17 cellular contexts compared by ENCODE assay signal in genomic region chr17:42166196-42166763, GRCh38. TPM values are rescaled to one million over a fixed set of nuclear protein-coding genes. Genes with fewer than 3 reads are reported as not detected.
DNase-seq lines count a peak whose midpoint lies in the region; ATAC-seq, FAIRE-seq and TF ChIP-seq lines count a peak whose summit lies in the region.
"Had no signal": no experiment of that assay in that cellular context is flagged by ENCODE, and none has a peak within 500 bp of the region (broad histone marks: within the 10 kb centered on the region; RNA-seq: fewer than 3 reads in every experiment).

No MANE protein-coding gene starts in this region.

- H3K36me3 ChIP-seq in HepG2 (replicated peaks in 1 of 2; ENCODE audit: control insufficient read depth in 1 of 2, insufficient read depth in 2 of 2, low read length in 2 of 2), result no peaks in the 10 kb centered on the region
- H3K36me3 ChIP-seq in vagina, result no peaks in the 10 kb centered on the region
- H3K36me3 ChIP-seq: BLaER1 had no signal

- POLR2A ChIA-PET in HepG2 (lab: Yijun Ruan, JAX), result no interaction called here

- H3K27me3 ChIP-seq in HepG2 (ENCODE audit: control insufficient read depth in 1 of 2, insufficient read depth in 2 of 2, low read length in 2 of 2) (peaks cover 2 to 26% of the 10 kb centered on the region in 2 experiments; a peak in 4 of 5 replicates), vagina (no peaks in the 10 kb centered on the region)
- H3K27me3 ChIP-seq: BLaER1 had no signal

- no peaks in the 10 kb centered on the region for H4K20me1 ChIP-seq in HepG2 (ENCODE audit: insufficient read depth, low read length)
- H4K20me1 ChIP-seq: BLaER1 had no signal

- CTCF ChIA-PET in HepG2 (lab: Yijun Ruan, JAX; ENCODE audit: low intra/inter-chr PET ratio, low total read pairs), result no interaction called here

- H3K79me2 ChIP-seq in HepG2 (ENCODE audit: insufficient read depth, low read length), result no peaks in the 10 kb centered on the region

- no peaks in the 10 kb centered on the region for H3K9me3 ChIP-seq in HepG2 (ENCODE audit: low read length)
- H3K9me3 ChIP-seq in vagina, result no peaks in the 10 kb centered on the region
- H3K9me3 ChIP-seq: BLaER1 had no signal

- H3K27ac ChIP-seq in HepG2 (ENCODE audit: extremely low read length, insufficient read depth, low read length) (no peak overlapping the region), vagina (no peak overlapping the region)
- H3K27ac ChIP-seq: BLaER1 had no signal

- FAIRE-seq in HepG2 (lab: Jason Lieb, UNC), result no peak

- no TSS peak for BruUV-seq in HepG2 (replicated peaks; lab: Mats Ljungman, UMichigan)

- no peak for ATAC-seq in HepG2

- no peak overlapping the region for H3K4me2 ChIP-seq in HepG2 (ENCODE audit: low read depth, low read length)
- H3K4me2 ChIP-seq: BLaER1 had no signal

- intact Hi-C loops in HepG2 (cut with micrococcal nuclease; ENCODE audit: unreplicated experiment), result no loop called here
- intact Hi-C loops in vagina (cut with DNase I), result no loop called here

- TF ChIP-seq CTCF in HepG2 (CRISPR knock-in tag; IDR thresholded peaks at IDR 0.05), result no peak
- TF ChIP-seq CTCF in vagina (IDR thresholded peaks at IDR 0.05), result no peak

- H3K4me3 ChIP-seq in HepG2 (replicated peaks in 1 of 3; ENCODE audit: insufficient read depth in 1 of 3, low read depth in 2 of 3, low read length in 3 of 3) (no peak overlapping the region), vagina (no peak overlapping the region)
- H3K4me3 ChIP-seq: BLaER1 had no signal

- TF ChIP-seq EP300 in HepG2 (IDR thresholded peaks at IDR 0.05; ENCODE audit: low read depth in 2 of 2, low read length in 2 of 2), result no peak
- no peak for TF ChIP-seq EP300 in HepG2 (CRISPR knock-in tag; IDR thresholded peaks at IDR 0.05; ENCODE audit: borderline replicate concordance)

- no peak for DNase-seq in HepG2 (ENCODE audit: low spot score)
- no peak for DNase-seq in vagina (ENCODE audit: extremely low spot score in 2 of 2)
- DNase-seq: CD4-positive, alpha-beta memory T cell; GF-D8; H7; NCI-H1417; NCI-H187; NCI-H2107; NCI-H510A; NCI-H774; Right ventricle myocardium superior; SW 1271 had no signal

- H2AFZ ChIP-seq in HepG2 (ENCODE audit: low read length), result no peak overlapping the region

- WGBS in HepG2 (ENCODE audit: low lambda C conversion rate), result 75% methylated on average over 11 of the region's 19 CpGs

- TF ChIP-seq POLR2A in HepG2 (IDR thresholded peaks at IDR 0.05; ENCODE audit: insufficient read depth in 1 of 2, low read depth in 2 of 2, low read length in 2 of 2), result no peak
- TF ChIP-seq POLR2A in vagina (IDR thresholded peaks at IDR 0.05), result no peak

- in situ Hi-C loops in HepG2 (cut with HindIII; ENCODE audit: extremely low pct_ligation_motif_present, low pct_unique_long_range_greater_than_20kb), result no loop called here

- H3K4me1 ChIP-seq in HepG2 (ENCODE audit: insufficient read depth, low read length) (peaks cover 34% of the 10 kb centered on the region), vagina (no peaks in the 10 kb centered on the region)

- TF ChIP-seq RAD21 in HepG2 (CRISPR knock-in tag; IDR thresholded peaks at IDR 0.05), result no peak

- H3K9ac ChIP-seq in HepG2 (ENCODE audit: insufficient read depth, low read depth, low read length), result no peak overlapping the region
- H3K9ac ChIP-seq: BLaER1 had no signal

RNA-seq across cellular contexts. Expression of gene RAB5C, which starts 11.5 kb away (rescaled TPM):
- 110 and 136 TPM in 2 replicates for total RNA-seq in HepG2 (2016; rRNA removed; fragmentation: Illumina TruSeq; extraction: Trizol)
- 61.7 and 72.3 TPM in 2 replicates for total RNA-seq in HepG2 (2016; cell fraction: cytosol; rRNA removed; fragmentation: Illumina TruSeq; extraction: Trizol; ENCODE audit: low read depth)
- total RNA-seq in HepG2 (2016; cell fraction: insoluble cytoplasmic fraction; rRNA removed; fragmentation: Illumina TruSeq; extraction: Trizol), result 112 and 128 TPM in 2 replicates
- 97.4 and 130 TPM in 2 replicates for total RNA-seq in HepG2 (2016; cell fraction: membrane; rRNA removed; fragmentation: Illumina TruSeq; extraction: Trizol)
- total RNA-seq in HepG2 (2016; cell fraction: nucleus; rRNA removed; fragmentation: Illumina TruSeq; extraction: Trizol), result 58.3 and 58.4 TPM in 2 replicates
- polyA plus RNA-seq in HepG2 (2011; rRNA removed), result 123 and 129 TPM in 2 replicates
- polyA plus RNA-seq in HepG2 (2011; cell fraction: cytosol; rRNA removed), result 151 and 173 TPM in 2 replicates
- 63.1 and 63.8 TPM in 2 replicates for polyA plus RNA-seq in HepG2 (2011; cell fraction: nucleus; rRNA removed)
- polyA plus RNA-seq in HepG2 (2012), result 88.1 and 94.6 TPM in 2 replicates
- polyA plus RNA-seq in HepG2 (2016; cell fraction: cytosol; fragmentation: Illumina TruSeq; extraction: Trizol; ENCODE audit: low read depth), result 121 and 161 TPM in 2 replicates
- 256 and 287 TPM in 2 replicates for polyA plus RNA-seq in HepG2 (2016; cell fraction: insoluble cytoplasmic fraction; fragmentation: Illumina TruSeq; extraction: Trizol; ENCODE audit: low read depth)
- polyA plus RNA-seq in HepG2 (2016; cell fraction: membrane; fragmentation: Illumina TruSeq; extraction: Trizol; ENCODE audit: low read depth), result 158 and 192 TPM in 2 replicates
- polyA plus RNA-seq in HepG2 (2016; cell fraction: nucleus; fragmentation: Illumina TruSeq; extraction: Trizol; ENCODE audit: insufficient read depth, low read depth), result 155 and 165 TPM in 2 replicates
- polyA minus RNA-seq in HepG2 (2011; rRNA and poly(A)+ RNA removed; ENCODE audit: low replicate concordance), result 69.9 and 105 TPM in 2 replicates
- polyA minus RNA-seq in HepG2 (2011; cell fraction: cytosol; rRNA and poly(A)+ RNA removed), result 30.2 and 31.4 TPM in 2 replicates
- polyA minus RNA-seq in HepG2 (2011; cell fraction: nucleus; rRNA and poly(A)+ RNA removed), result 15.9 and 19.8 TPM in 2 replicates
- total RNA-seq in vagina, result 111 TPM

RNA-seq across cellular contexts. Expression of gene KCNH4, which starts 14.7 kb away (rescaled TPM):
- total RNA-seq in HepG2 (2016; rRNA removed; fragmentation: Illumina TruSeq; extraction: Trizol) (0.09 TPM in 1 of 2 replicates, not detected in the other), vagina (not detected)
- total RNA-seq in HepG2 (2016; cell fraction: cytosol; rRNA removed; fragmentation: Illumina TruSeq; extraction: Trizol; ENCODE audit: low read depth), result 0.09 TPM in 1 of 2 replicates, not detected in the other
- 0.06 TPM in 1 of 2 replicates, not detected in the other for total RNA-seq in HepG2 (2016; cell fraction: insoluble cytoplasmic fraction; rRNA removed; fragmentation: Illumina TruSeq; extraction: Trizol)
- total RNA-seq in HepG2 (2016; cell fraction: membrane; rRNA removed; fragmentation: Illumina TruSeq; extraction: Trizol), result 0.06 and 0.10 TPM in 2 replicates
- total RNA-seq in HepG2 (2016; cell fraction: nucleus; rRNA removed; fragmentation: Illumina TruSeq; extraction: Trizol), result 0.09 TPM in 1 of 2 replicates, not detected in the other
- polyA plus RNA-seq in HepG2 (2011; rRNA removed), result 0.01 and 0.04 TPM in 2 replicates
- 0.03 and 0.04 TPM in 2 replicates for polyA plus RNA-seq in HepG2 (2011; cell fraction: cytosol; rRNA removed)
- 0.19 and 0.34 TPM in 2 replicates for polyA plus RNA-seq in HepG2 (2011; cell fraction: nucleus; rRNA removed)
- polyA plus RNA-seq in HepG2 (2012), result 0.03 TPM in 1 of 2 replicates, not detected in the other
- polyA plus RNA-seq in HepG2 (2016; cell fraction: cytosol; fragmentation: Illumina TruSeq; extraction: Trizol; ENCODE audit: low read depth), result 0.18 and 0.19 TPM in 2 replicates
- polyA plus RNA-seq in HepG2 (2016; cell fraction: insoluble cytoplasmic fraction; fragmentation: Illumina TruSeq; extraction: Trizol; ENCODE audit: low read depth), result 0.08 TPM in 2 replicates
- polyA plus RNA-seq in HepG2 (2016; cell fraction: membrane; fragmentation: Illumina TruSeq; extraction: Trizol; ENCODE audit: low read depth), result 0.15 and 0.30 TPM in 2 replicates
- 0.19 and 0.20 TPM in 2 replicates for polyA plus RNA-seq in HepG2 (2016; cell fraction: nucleus; fragmentation: Illumina TruSeq; extraction: Trizol; ENCODE audit: insufficient read depth, low read depth)
- polyA minus RNA-seq in HepG2 (2011; rRNA and poly(A)+ RNA removed; ENCODE audit: low replicate concordance), result 0.24 TPM in 1 of 2 replicates, not detected in the other
- polyA minus RNA-seq in HepG2 (2011; cell fraction: cytosol; rRNA and poly(A)+ RNA removed), result not detected in 2 replicates
- polyA minus RNA-seq in HepG2 (2011; cell fraction: nucleus; rRNA and poly(A)+ RNA removed), result not detected in 2 replicates
- total RNA-seq: HT-29, M059J, OCI-LY7 had no signal
- polyA plus RNA-seq: CD4-positive, alpha-beta memory T cell had no signal

RNA-seq across cellular contexts. Expression of gene HCRT, which starts 19.0 kb away (rescaled TPM):
- total RNA-seq in HepG2 (2016; rRNA removed; fragmentation: Illumina TruSeq; extraction: Trizol) (not detected in 2 replicates), vagina (not detected)
- not detected in 2 replicates for total RNA-seq in HepG2 (2016; cell fraction: cytosol; rRNA removed; fragmentation: Illumina TruSeq; extraction: Trizol; ENCODE audit: low read depth)
- total RNA-seq in HepG2 (2016; cell fraction: insoluble cytoplasmic fraction; rRNA removed; fragmentation: Illumina TruSeq; extraction: Trizol), result not detected in 2 replicates
- total RNA-seq in HepG2 (2016; cell fraction: membrane; rRNA removed; fragmentation: Illumina TruSeq; extraction: Trizol), result not detected in 2 replicates
- total RNA-seq in HepG2 (2016; cell fraction: nucleus; rRNA removed; fragmentation: Illumina TruSeq; extraction: Trizol), result not detected in 2 replicates
- not detected in 2 replicates for polyA plus RNA-seq in HepG2 (2011; rRNA removed)
- polyA plus RNA-seq in HepG2 (2011; cell fraction: cytosol; rRNA removed), result not detected in 2 replicates
- polyA plus RNA-seq in HepG2 (2011; cell fraction: nucleus; rRNA removed), result not detected in 2 replicates
- not detected in 2 replicates for polyA plus RNA-seq in HepG2 (2012)
- polyA plus RNA-seq in HepG2 (2016; cell fraction: cytosol; fragmentation: Illumina TruSeq; extraction: Trizol; ENCODE audit: low read depth), result 0.36 TPM in 1 of 2 replicates, not detected in the other
- polyA plus RNA-seq in HepG2 (2016; cell fraction: insoluble cytoplasmic fraction; fragmentation: Illumina TruSeq; extraction: Trizol; ENCODE audit: low read depth), result not detected in 2 replicates
- polyA plus RNA-seq in HepG2 (2016; cell fraction: membrane; fragmentation: Illumina TruSeq; extraction: Trizol; ENCODE audit: low read depth), result not detected in 2 replicates
- polyA plus RNA-seq in HepG2 (2016; cell fraction: nucleus; fragmentation: Illumina TruSeq; extraction: Trizol; ENCODE audit: insufficient read depth, low read depth), result not detected in 2 replicates
- not detected in 2 replicates for polyA minus RNA-seq in HepG2 (2011; rRNA and poly(A)+ RNA removed; ENCODE audit: low replicate concordance)
- polyA minus RNA-seq in HepG2 (2011; cell fraction: cytosol; rRNA and poly(A)+ RNA removed), result not detected in 2 replicates
- not detected in 2 replicates for polyA minus RNA-seq in HepG2 (2011; cell fraction: nucleus; rRNA and poly(A)+ RNA removed)
- total RNA-seq: A673; CD4-positive, alpha-beta memory T cell; H7; HT-29; M059J; OCI-LY7; Right ventricle myocardium superior had no signal
- polyA plus RNA-seq: CD4-positive, alpha-beta memory T cell had no signal

RNA-seq across cellular contexts. Expression of gene GHDC, which starts 28.0 kb away (rescaled TPM):
- total RNA-seq in HepG2 (2016; rRNA removed; fragmentation: Illumina TruSeq; extraction: Trizol) (8.8 and 22.5 TPM in 2 replicates), vagina (35.1 TPM)
- total RNA-seq in HepG2 (2016; cell fraction: cytosol; rRNA removed; fragmentation: Illumina TruSeq; extraction: Trizol; ENCODE audit: low read depth), result 3.1 and 3.3 TPM in 2 replicates
- 8.0 and 22.0 TPM in 2 replicates for total RNA-seq in HepG2 (2016; cell fraction: insoluble cytoplasmic fraction; rRNA removed; fragmentation: Illumina TruSeq; extraction: Trizol)
- 5.2 and 6.2 TPM in 2 replicates for total RNA-seq in HepG2 (2016; cell fraction: membrane; rRNA removed; fragmentation: Illumina TruSeq; extraction: Trizol)
- total RNA-seq in HepG2 (2016; cell fraction: nucleus; rRNA removed; fragmentation: Illumina TruSeq; extraction: Trizol), result 22.7 and 27.8 TPM in 2 replicates
- 15.4 and 25.6 TPM in 2 replicates for polyA plus RNA-seq in HepG2 (2011; rRNA removed)
- 11.2 and 18.0 TPM in 2 replicates for polyA plus RNA-seq in HepG2 (2011; cell fraction: cytosol; rRNA removed)
- 107 and 115 TPM in 2 replicates for polyA plus RNA-seq in HepG2 (2011; cell fraction: nucleus; rRNA removed)
- 15.2 and 19.1 TPM in 2 replicates for polyA plus RNA-seq in HepG2 (2012)
- polyA plus RNA-seq in HepG2 (2016; cell fraction: cytosol; fragmentation: Illumina TruSeq; extraction: Trizol; ENCODE audit: low read depth), result 2.2 and 2.5 TPM in 2 replicates
- 6.0 and 8.7 TPM in 2 replicates for polyA plus RNA-seq in HepG2 (2016; cell fraction: insoluble cytoplasmic fraction; fragmentation: Illumina TruSeq; extraction: Trizol; ENCODE audit: low read depth)
- polyA plus RNA-seq in HepG2 (2016; cell fraction: membrane; fragmentation: Illumina TruSeq; extraction: Trizol; ENCODE audit: low read depth), result 3.6 and 4.1 TPM in 2 replicates
- polyA plus RNA-seq in HepG2 (2016; cell fraction: nucleus; fragmentation: Illumina TruSeq; extraction: Trizol; ENCODE audit: insufficient read depth, low read depth), result 45.8 and 46.8 TPM in 2 replicates
- polyA minus RNA-seq in HepG2 (2011; rRNA and poly(A)+ RNA removed; ENCODE audit: low replicate concordance), result 14.5 and 31.4 TPM in 2 replicates
- polyA minus RNA-seq in HepG2 (2011; cell fraction: cytosol; rRNA and poly(A)+ RNA removed), result 12.0 and 19.4 TPM in 2 replicates
- polyA minus RNA-seq in HepG2 (2011; cell fraction: nucleus; rRNA and poly(A)+ RNA removed), result 12.1 and 14.4 TPM in 2 replicates

RNA-seq across cellular contexts. Expression of gene HSPB9, which starts 43.7 kb away (rescaled TPM):
- total RNA-seq in HepG2 (2016; rRNA removed; fragmentation: Illumina TruSeq; extraction: Trizol) (0.13 and 0.24 TPM in 2 replicates), vagina (1.2 TPM)
- not detected in 2 replicates for total RNA-seq in HepG2 (2016; cell fraction: cytosol; rRNA removed; fragmentation: Illumina TruSeq; extraction: Trizol; ENCODE audit: low read depth)
- 0.09 and 0.24 TPM in 2 replicates for total RNA-seq in HepG2 (2016; cell fraction: insoluble cytoplasmic fraction; rRNA removed; fragmentation: Illumina TruSeq; extraction: Trizol)
- 0.14 and 0.19 TPM in 2 replicates for total RNA-seq in HepG2 (2016; cell fraction: membrane; rRNA removed; fragmentation: Illumina TruSeq; extraction: Trizol)
- 0.25 TPM in 1 of 2 replicates, not detected in the other for total RNA-seq in HepG2 (2016; cell fraction: nucleus; rRNA removed; fragmentation: Illumina TruSeq; extraction: Trizol)
- polyA plus RNA-seq in HepG2 (2011; rRNA removed), result 0.05 and 0.31 TPM in 2 replicates
- polyA plus RNA-seq in HepG2 (2011; cell fraction: cytosol; rRNA removed), result 0.07 and 0.10 TPM in 2 replicates
- 0.66 and 1.2 TPM in 2 replicates for polyA plus RNA-seq in HepG2 (2011; cell fraction: nucleus; rRNA removed)
- 0.28 and 0.44 TPM in 2 replicates for polyA plus RNA-seq in HepG2 (2012)
- not detected in 2 replicates for polyA plus RNA-seq in HepG2 (2016; cell fraction: cytosol; fragmentation: Illumina TruSeq; extraction: Trizol; ENCODE audit: low read depth)
- not detected in 2 replicates for polyA plus RNA-seq in HepG2 (2016; cell fraction: insoluble cytoplasmic fraction; fragmentation: Illumina TruSeq; extraction: Trizol; ENCODE audit: low read depth)
- 0.09 and 0.14 TPM in 2 replicates for polyA plus RNA-seq in HepG2 (2016; cell fraction: membrane; fragmentation: Illumina TruSeq; extraction: Trizol; ENCODE audit: low read depth)
- polyA plus RNA-seq in HepG2 (2016; cell fraction: nucleus; fragmentation: Illumina TruSeq; extraction: Trizol; ENCODE audit: insufficient read depth, low read depth), result 0.55 and 0.56 TPM in 2 replicates
- 0.22 TPM in 1 of 2 replicates, not detected in the other for polyA minus RNA-seq in HepG2 (2011; rRNA and poly(A)+ RNA removed; ENCODE audit: low replicate concordance)
- not detected in 2 replicates for polyA minus RNA-seq in HepG2 (2011; cell fraction: cytosol; rRNA and poly(A)+ RNA removed)
- not detected in 2 replicates for polyA minus RNA-seq in HepG2 (2011; cell fraction: nucleus; rRNA and poly(A)+ RNA removed)
- total RNA-seq: A673; CD4-positive, alpha-beta memory T cell; HT-29; M059J had no signal
- polyA plus RNA-seq: CD4-positive, alpha-beta memory T cell had no signal
